9 cellular contexts compared by ENCODE assay signal in genomic region chr7:106110238-106110560, GRCh38. TPM values are rescaled to one million over a fixed set of nuclear protein-coding genes. Genes with fewer than 3 reads are reported as not detected.
DNase-seq lines count a peak whose midpoint lies in the region; ATAC-seq and TF ChIP-seq lines count a peak whose summit lies in the region.
"Had no signal": no experiment of that assay in that cellular context is flagged by ENCODE, and none has a peak within 500 bp of the region (broad histone marks: within the 10 kb centered on the region; RNA-seq: fewer than 3 reads in every experiment).

No MANE protein-coding gene starts in this region.

- H3K36me3 ChIP-seq in right atrium auricular region (no peaks in the 10 kb centered on the region), WERI-Rb-1 (peaks cover 32% of the 10 kb centered on the region), uterus (no peaks in the 10 kb centered on the region)

- no peaks in the 10 kb centered on the region for H3K27me3 ChIP-seq in right cardiac atrium (ENCODE audit: control insufficient read depth, insufficient read depth)
- H3K27me3 ChIP-seq in right atrium auricular region: no peaks in the 10 kb centered on the region
- no peaks in the 10 kb centered on the region for H3K27me3 ChIP-seq in WERI-Rb-1 (ENCODE audit: insufficient read depth, low read depth, severe bottlenecking)
- no peaks in the 10 kb centered on the region for H3K27me3 ChIP-seq in uterus

- TF ChIP-seq CTCF in right atrium auricular region (IDR thresholded peaks at IDR 0.05) (no peak), WERI-Rb-1 (IDR thresholded peaks at IDR 0.05; ENCODE audit: low read depth, low read length) (no peak), uterus (IDR thresholded peaks at IDR 0.05) (no peak)

- TF ChIP-seq POLR2A in uterus (IDR thresholded peaks at IDR 0.05): no peak

- no peak for ATAC-seq in right cardiac atrium
- ATAC-seq in GM19452 (IDR thresholded peaks at IDR 0.05; ENCODE audit: unreplicated experiment): no peak

- intact Hi-C loops in right cardiac atrium (cut with DNase I): loop anchor here in 1 of 4 donors (5.0 kb wide), 1 partner anchor 38 kb away; no protein-coding TSS in a partner anchor
- intact Hi-C loops in uterus (cut with DNase I; ENCODE audit: low total_unique reads): loop anchor here (5.0 kb wide), 1 partner anchor 43 kb away; no protein-coding TSS in a partner anchor

- H3K4me1 ChIP-seq in right cardiac atrium (ENCODE audit: control insufficient read depth, insufficient read depth, low read length) (peaks cover 8% of the 10 kb centered on the region), right atrium auricular region (peaks cover 0 to 44% of the 10 kb centered on the region in 2 donors), uterus (no peaks in the 10 kb centered on the region)

- no peak overlapping the region for H3K27ac ChIP-seq in right cardiac atrium (ENCODE audit: low read length)
- no peak overlapping the region for H3K27ac ChIP-seq in right atrium auricular region
- peak overlapping the region; percentile 87 for H3K27ac ChIP-seq in WERI-Rb-1
- peak overlapping the region; percentile 99 to 100 for H3K27ac ChIP-seq in uterus

- H3K9me3 ChIP-seq in right cardiac atrium (ENCODE audit: control insufficient read depth, low read length) (no peaks in the 10 kb centered on the region), right atrium auricular region (no peaks in the 10 kb centered on the region), WERI-Rb-1 (ENCODE audit: severe bottlenecking) (no peaks in the 10 kb centered on the region), uterus (no peaks in the 10 kb centered on the region)

- H3K4me3 ChIP-seq in right cardiac atrium (ENCODE audit: low read length): peak overlapping the region; percentile 7
- peak overlapping the region in 1 of 2 donors; percentile 71 for H3K4me3 ChIP-seq in right atrium auricular region
- peak overlapping the region; percentile 87 for H3K4me3 ChIP-seq in WERI-Rb-1 (ENCODE audit: low read depth, low read length)
- peak overlapping the region; percentile 70 to 82 for H3K4me3 ChIP-seq in uterus

- DNase-seq in right cardiac atrium (no peak), right atrium auricular region (ENCODE audit: low spot score) (no peak), WERI-Rb-1 (no peak), kidney tubule cell (ENCODE audit: low spot score) (peak; percentile 36), uterus (no peak), COLO829 (ENCODE audit: low spot score) (no peak), NCI-H1694 treated with DMSO at 0.1 percent for 48 hours (lab: John Stamatoyannopoulos, UW) (no peak)
- DNase-seq: NCI-H2081 treated with DMSO at 0.1 percent for 48 hours had no signal

RNA-seq across cellular contexts. Expression of gene SYPL1, which starts 1.9 kb away (rescaled TPM):
- total RNA-seq in right cardiac atrium: 10 to 100 TPM; 72.2 to 86.9 (median 79.7) TPM
- 78.0 TPM for polyA plus RNA-seq in right cardiac atrium
- total RNA-seq in right atrium auricular region: 10 to 100 TPM; 68.5 to 89.1 TPM
- 100 to 1,000 TPM; 123 to 220 (median 131) TPM for total RNA-seq in uterus

Comparison
In these comparisons a context has a peak if more than half of its experiments do, and no peak if none do; other contexts are left out.
1. H3K27ac ChIP-seq: peak in WERI-Rb-1 (single experiment) and uterus (2 of 2); none in right cardiac atrium (single experiment) and right atrium auricular region (0 of 2).